Comparison of ENCODE assay signal across 1 cellular context in the genomic region with DNA sequence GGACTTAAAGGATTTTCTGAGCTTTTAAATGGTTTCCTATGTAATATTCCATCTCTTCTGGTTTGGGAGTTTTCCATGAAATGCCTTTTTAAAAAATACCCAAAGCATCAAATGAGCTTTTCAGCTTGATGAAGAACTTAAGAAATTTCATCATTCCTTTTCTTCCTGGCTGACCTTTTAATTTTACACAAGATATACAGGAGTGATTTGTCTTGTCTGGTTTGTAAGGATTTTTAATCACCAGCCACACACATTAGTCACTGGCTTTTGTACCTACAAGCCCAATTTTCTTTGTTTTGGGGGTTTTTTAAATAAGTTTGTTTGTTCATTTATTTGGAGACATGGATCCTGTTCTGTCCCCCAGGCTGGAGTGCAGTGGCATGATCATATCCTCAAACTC.
TF ChIP-seq lines count a peak whose summit lies in the region.

No MANE protein-coding gene starts in this region.

TF ChIP-seq in GM23338, 12 proteins besides CTCF, POLR2A, EP300 and RAD21 (continued from another document):
- TF ChIP-seq, protein P1, sequence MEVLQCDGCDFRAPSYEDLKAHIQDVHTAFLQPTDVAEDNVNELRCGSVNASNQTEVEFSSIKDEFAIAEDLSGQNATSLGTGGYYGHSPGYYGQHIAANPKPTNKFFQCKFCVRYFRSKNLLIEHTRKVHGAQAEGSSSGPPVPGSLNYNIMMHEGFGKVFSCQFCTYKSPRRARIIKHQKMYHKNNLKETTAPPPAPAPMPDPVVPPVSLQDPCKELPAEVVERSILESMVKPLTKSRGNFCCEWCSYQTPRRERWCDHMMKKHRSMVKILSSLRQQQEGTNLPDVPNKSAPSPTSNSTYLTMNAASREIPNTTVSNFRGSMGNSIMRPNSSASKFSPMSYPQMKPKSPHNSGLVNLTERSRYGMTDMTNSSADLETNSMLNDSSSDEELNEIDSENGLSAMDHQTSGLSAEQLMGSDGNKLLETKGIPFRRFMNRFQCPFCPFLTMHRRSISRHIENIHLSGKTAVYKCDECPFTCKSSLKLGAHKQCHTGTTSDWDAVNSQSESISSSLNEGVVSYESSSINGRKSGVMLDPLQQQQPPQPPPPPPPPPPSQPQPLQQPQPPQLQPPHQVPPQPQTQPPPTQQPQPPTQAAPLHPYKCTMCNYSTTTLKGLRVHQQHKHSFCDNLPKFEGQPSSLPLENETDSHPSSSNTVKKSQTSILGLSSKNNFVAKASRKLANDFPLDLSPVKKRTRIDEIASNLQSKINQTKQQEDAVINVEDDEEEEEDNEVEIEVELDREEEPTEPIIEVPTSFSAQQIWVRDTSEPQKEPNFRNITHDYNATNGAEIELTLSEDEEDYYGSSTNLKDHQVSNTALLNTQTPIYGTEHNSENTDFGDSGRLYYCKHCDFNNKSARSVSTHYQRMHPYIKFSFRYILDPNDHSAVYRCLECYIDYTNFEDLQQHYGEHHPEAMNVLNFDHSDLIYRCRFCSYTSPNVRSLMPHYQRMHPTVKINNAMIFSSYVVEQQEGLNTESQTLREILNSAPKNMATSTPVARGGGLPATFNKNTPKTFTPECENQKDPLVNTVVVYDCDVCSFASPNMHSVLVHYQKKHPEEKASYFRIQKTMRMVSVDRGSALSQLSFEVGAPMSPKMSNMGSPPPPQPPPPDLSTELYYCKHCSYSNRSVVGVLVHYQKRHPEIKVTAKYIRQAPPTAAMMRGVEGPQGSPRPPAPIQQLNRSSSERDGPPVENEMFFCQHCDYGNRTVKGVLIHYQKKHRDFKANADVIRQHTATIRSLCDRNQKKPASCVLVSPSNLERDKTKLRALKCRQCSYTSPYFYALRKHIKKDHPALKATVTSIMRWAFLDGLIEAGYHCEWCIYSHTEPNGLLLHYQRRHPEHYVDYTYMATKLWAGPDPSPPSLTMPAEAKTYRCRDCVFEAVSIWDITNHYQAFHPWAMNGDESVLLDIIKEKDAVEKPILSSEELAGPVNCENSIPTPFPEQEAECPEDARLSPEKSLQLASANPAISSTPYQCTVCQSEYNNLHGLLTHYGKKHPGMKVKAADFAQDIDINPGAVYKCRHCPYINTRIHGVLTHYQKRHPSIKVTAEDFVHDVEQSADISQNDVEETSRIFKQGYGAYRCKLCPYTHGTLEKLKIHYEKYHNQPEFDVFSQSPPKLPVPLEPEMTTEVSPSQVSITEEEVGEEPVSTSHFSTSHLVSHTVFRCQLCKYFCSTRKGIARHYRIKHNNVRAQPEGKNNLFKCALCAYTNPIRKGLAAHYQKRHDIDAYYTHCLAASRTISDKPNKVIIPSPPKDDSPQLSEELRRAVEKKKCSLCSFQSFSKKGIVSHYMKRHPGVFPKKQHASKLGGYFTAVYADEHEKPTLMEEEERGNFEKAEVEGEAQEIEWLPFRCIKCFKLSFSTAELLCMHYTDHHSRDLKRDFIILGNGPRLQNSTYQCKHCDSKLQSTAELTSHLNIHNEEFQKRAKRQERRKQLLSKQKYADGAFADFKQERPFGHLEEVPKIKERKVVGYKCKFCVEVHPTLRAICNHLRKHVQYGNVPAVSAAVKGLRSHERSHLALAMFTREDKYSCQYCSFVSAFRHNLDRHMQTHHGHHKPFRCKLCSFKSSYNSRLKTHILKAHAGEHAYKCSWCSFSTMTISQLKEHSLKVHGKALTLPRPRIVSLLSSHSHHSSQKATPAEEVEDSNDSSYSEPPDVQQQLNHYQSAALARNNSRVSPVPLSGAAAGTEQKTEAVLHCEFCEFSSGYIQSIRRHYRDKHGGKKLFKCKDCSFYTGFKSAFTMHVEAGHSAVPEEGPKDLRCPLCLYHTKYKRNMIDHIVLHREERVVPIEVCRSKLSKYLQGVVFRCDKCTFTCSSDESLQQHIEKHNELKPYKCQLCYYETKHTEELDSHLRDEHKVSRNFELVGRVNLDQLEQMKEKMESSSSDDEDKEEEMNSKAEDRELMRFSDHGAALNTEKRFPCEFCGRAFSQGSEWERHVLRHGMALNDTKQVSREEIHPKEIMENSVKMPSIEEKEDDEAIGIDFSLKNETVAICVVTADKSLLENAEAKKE (CRISPR knock-in tag; IDR thresholded peaks at IDR 0.05): no peak
- TF ChIP-seq EZH2 (IDR thresholded peaks at IDR 0.05; ENCODE audit: low read depth, unreplicated experiment) (no peak), ZNF114 (CRISPR knock-in tag; IDR thresholded peaks at IDR 0.05) (no peak), STAT1 (IDR thresholded peaks at IDR 0.05; ENCODE audit: unreplicated experiment) (no peak), CREB1 (CRISPR knock-in tag; IDR thresholded peaks at IDR 0.05; ENCODE audit: low read depth) (no peak), POLR2AphosphoS5 (IDR thresholded peaks at IDR 0.05; ENCODE audit: low read depth) (no peak), NANOG (IDR thresholded peaks at IDR 0.05; ENCODE audit: borderline replicate concordance) (no peak)
- TF ChIP-seq, protein P2, sequence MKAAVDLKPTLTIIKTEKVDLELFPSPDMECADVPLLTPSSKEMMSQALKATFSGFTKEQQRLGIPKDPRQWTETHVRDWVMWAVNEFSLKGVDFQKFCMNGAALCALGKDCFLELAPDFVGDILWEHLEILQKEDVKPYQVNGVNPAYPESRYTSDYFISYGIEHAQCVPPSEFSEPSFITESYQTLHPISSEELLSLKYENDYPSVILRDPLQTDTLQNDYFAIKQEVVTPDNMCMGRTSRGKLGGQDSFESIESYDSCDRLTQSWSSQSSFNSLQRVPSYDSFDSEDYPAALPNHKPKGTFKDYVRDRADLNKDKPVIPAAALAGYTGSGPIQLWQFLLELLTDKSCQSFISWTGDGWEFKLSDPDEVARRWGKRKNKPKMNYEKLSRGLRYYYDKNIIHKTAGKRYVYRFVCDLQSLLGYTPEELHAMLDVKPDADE (IDR thresholded peaks at IDR 0.05): no peak
